In genomic region chr19:15238639-15239155, GRCh38 we compare ENCODE assay signal across 17 cellular contexts. TPM values are rescaled to one million over a fixed set of nuclear protein-coding genes. Genes with fewer than 3 reads are reported as not detected.
A peak's percentile ranks its signal among the peaks of the same experiment; 100 is the strongest.
DNase-seq lines count a peak whose midpoint lies in the region; ATAC-seq and TF ChIP-seq lines count a peak whose summit lies in the region.
"Had no signal": no experiment of that assay in that cellular context is flagged by ENCODE, and none has a peak within 500 bp of the region (broad histone marks: within the 10 kb centered on the region; RNA-seq: fewer than 3 reads in every experiment).

No MANE protein-coding gene starts in this region.

- no peak overlapping the region for H2AFZ ChIP-seq in trophoblast cell (ENCODE audit: insufficient read depth, low read length, poor library complexity)
- H2AFZ ChIP-seq: GM23248 had no signal

- no peaks in the 10 kb centered on the region for H3K79me2 ChIP-seq in trophoblast cell (ENCODE audit: control insufficient read depth, insufficient read depth, low read length, poor library complexity)

- no peak overlapping the region for H3K4me3 Mint-ChIP-seq in activated T-cell treated with anti-CD3 and anti-CD28 coated beads, Interleukin-2, amount 50 U/mL, for 24 hours
- H3K4me3 Mint-ChIP-seq in chondrocyte (ENCODE audit: unreplicated experiment): no peak overlapping the region
- H3K4me3 Mint-ChIP-seq in activated naive CD4-positive, alpha-beta T cell treated with anti-CD3 and anti-CD28 coated beads for 36 hours: no peak overlapping the region

- no peaks in the 10 kb centered on the region for H3K27me3 ChIP-seq in trophoblast cell (ENCODE audit: insufficient read depth, low read length)

- H3K27ac ChIP-seq in HEK293 (ENCODE audit: extremely low read depth, low read depth, low read length) (no peak overlapping the region), trophoblast cell (ENCODE audit: low read depth, low read length) (no peak overlapping the region)
- H3K27ac ChIP-seq: 22Rv1, C4-2B, GM23248 had no signal

- no peak overlapping the region for H3K18ac ChIP-seq in trophoblast cell (ENCODE audit: low read length)

- peaks cover 2% of the 10 kb centered on the region for H3K27me3 Mint-ChIP-seq in activated T-cell treated with anti-CD3 and anti-CD28 coated beads, Interleukin-2, amount 50 U/mL, for 24 hours
- no peaks in the 10 kb centered on the region for H3K27me3 Mint-ChIP-seq in chondrocyte (ENCODE audit: low read depth)
- H3K27me3 Mint-ChIP-seq in activated naive CD4-positive, alpha-beta T cell treated with anti-CD3 and anti-CD28 coated beads for 36 hours (ENCODE audit: low read depth): peaks cover 6% of the 10 kb centered on the region

- no peak overlapping the region for H4K91ac ChIP-seq in trophoblast cell (ENCODE audit: low read depth, low read length)

- ATAC-seq in GM21723 (IDR thresholded peaks at IDR 0.05; ENCODE audit: unreplicated experiment): no peak
- ATAC-seq: Panc1 had no signal

- H3K4me1 ChIP-seq in HEK293 (ENCODE audit: control insufficient read depth, insufficient read depth, low read length): no peaks in the 10 kb centered on the region
- H3K4me1 ChIP-seq in trophoblast cell (ENCODE audit: control insufficient read depth in 1 of 2, insufficient read depth in 2 of 2, low read length in 2 of 2): no peaks in the 10 kb centered on the region

- peak overlapping the region; percentile 26 for H3K27ac Mint-ChIP-seq in activated T-cell treated with anti-CD3 and anti-CD28 coated beads, Interleukin-2, amount 50 U/mL, for 24 hours
- H3K27ac Mint-ChIP-seq in chondrocyte (ENCODE audit: unreplicated experiment): no peak overlapping the region
- H3K27ac Mint-ChIP-seq in activated naive CD4-positive, alpha-beta T cell treated with anti-CD3 and anti-CD28 coated beads for 36 hours: no peak overlapping the region

- H3K4me2 ChIP-seq in trophoblast cell (ENCODE audit: low read length): no peak overlapping the region

- no peak overlapping the region for H2BK5ac ChIP-seq in trophoblast cell (ENCODE audit: low read depth, low read length, poor library complexity)

- H3K9me3 ChIP-seq in HEK293 (ENCODE audit: control insufficient read depth, insufficient read depth, low read depth, low read length): no peaks in the 10 kb centered on the region
- no peaks in the 10 kb centered on the region for H3K9me3 ChIP-seq in trophoblast cell (ENCODE audit: insufficient read depth, low read depth, low read length)

- H2BK120ac ChIP-seq in trophoblast cell (ENCODE audit: insufficient read depth, low read length, poor library complexity): no peak overlapping the region

- peaks cover 2% of the 10 kb centered on the region for H3K4me1 Mint-ChIP-seq in activated T-cell treated with anti-CD3 and anti-CD28 coated beads, Interleukin-2, amount 50 U/mL, for 24 hours (ENCODE audit: low read depth)
- H3K4me1 Mint-ChIP-seq in chondrocyte (ENCODE audit: low read depth): peaks cover 7% of the 10 kb centered on the region
- no peaks in the 10 kb centered on the region for H3K4me1 Mint-ChIP-seq in activated naive CD4-positive, alpha-beta T cell treated with anti-CD3 and anti-CD28 coated beads for 36 hours (ENCODE audit: low read depth)

- H4K8ac ChIP-seq in trophoblast cell (ENCODE audit: low read depth, low read length): no peak overlapping the region

- no peak overlapping the region for H3K4me3 ChIP-seq in HEK293 (ENCODE audit: low read depth, low read length)
- no peak overlapping the region for H3K4me3 ChIP-seq in trophoblast cell (ENCODE audit: low read depth, low read length)
- H3K4me3 ChIP-seq: GM23248 had no signal

- no peak overlapping the region for H3K9ac ChIP-seq in trophoblast cell (ENCODE audit: low read length)
- H3K9ac ChIP-seq: GM23248 had no signal

- H4K12ac ChIP-seq in trophoblast cell (ENCODE audit: low read depth, low read length): no peak overlapping the region

- intact Hi-C loops in activated naive CD4-positive, alpha-beta T cell treated with anti-CD3 and anti-CD28 coated beads for 36 hours (cut with micrococcal nuclease): no loop called here

- no peak overlapping the region for H2BK12ac ChIP-seq in trophoblast cell (ENCODE audit: low read length)

- no CpG with 5 or more reads among the region's 29 CpGs for WGBS in trophoblast cell (ENCODE audit: extremely low coverage, insufficient coverage, insufficient read length)

- in situ Hi-C loops in GM13977 (cut with MboI; ENCODE audit: low pct_unique_long_range_greater_than_20kb, low sequenced_read_pairs, unreplicated experiment): no loop called here

- H3K36me3 Mint-ChIP-seq in activated T-cell treated with anti-CD3 and anti-CD28 coated beads, Interleukin-2, amount 50 U/mL, for 24 hours (ENCODE audit: low read depth): peaks cover 71% of the 10 kb centered on the region
- peaks cover 30% of the 10 kb centered on the region for H3K36me3 Mint-ChIP-seq in chondrocyte (ENCODE audit: low read depth)
- peaks cover 38% of the 10 kb centered on the region for H3K36me3 Mint-ChIP-seq in activated naive CD4-positive, alpha-beta T cell treated with anti-CD3 and anti-CD28 coated beads for 36 hours (ENCODE audit: low read depth)

- H3K14ac ChIP-seq in trophoblast cell (ENCODE audit: low read length): no peak overlapping the region

- H3K4ac ChIP-seq in trophoblast cell (ENCODE audit: low read depth, low read length): no peak overlapping the region

- no peak for TF ChIP-seq CTCF in HEK293 (tag by site-specific recombination; IDR thresholded peaks at IDR 0.05)
- TF ChIP-seq CTCF in chondrocyte (IDR thresholded peaks at IDR 0.05): peak; percentile 13
- no peak for TF ChIP-seq CTCF in GM13977 (IDR thresholded peaks at IDR 0.05; ENCODE audit: extremely low read depth, insufficient read depth, missing control alignments)

- H3K9me3 Mint-ChIP-seq in activated T-cell treated with anti-CD3 and anti-CD28 coated beads, Interleukin-2, amount 50 U/mL, for 24 hours: no peaks in the 10 kb centered on the region
- H3K9me3 Mint-ChIP-seq in chondrocyte (ENCODE audit: low read depth): no peaks in the 10 kb centered on the region
- H3K9me3 Mint-ChIP-seq in activated naive CD4-positive, alpha-beta T cell treated with anti-CD3 and anti-CD28 coated beads for 36 hours: no peaks in the 10 kb centered on the region

- H3K23ac ChIP-seq in trophoblast cell (ENCODE audit: low read length): no peak overlapping the region

- no peak for DNase-seq in activated T-cell treated with anti-CD3 and anti-CD28 coated beads, Interleukin-2, amount 50 U/mL, for 24 hours
- DNase-seq in activated T-cell treated with anti-CD3 and anti-CD28 coated beads, Interleukin-2, amount 50 U/mL, for 1 hour: no peak
- DNase-seq in chondrocyte (ENCODE audit: low spot score) (no peak), trophoblast cell (peak; percentile 64 to 75), GM13977 (ENCODE audit: low spot score) (no peak)
- no peak for DNase-seq in activated naive CD4-positive, alpha-beta T cell treated with anti-CD3 and anti-CD28 coated beads for 36 hours
- DNase-seq: DMS153, GM23248, Karpas-422, NCI-H187 treated with DMSO at 0.1 percent for 48 hours, NCI-H446, SHP77 treated with DMSO at 0.1 percent for 48 hours had no signal

- H3K36me3 ChIP-seq in HEK293 (ENCODE audit: control insufficient read depth in 2 of 2, insufficient read depth in 1 of 2, low read length in 2 of 2): peaks cover 14 to 72% of the 10 kb centered on the region in 2 experiments; a peak in 2 of 3 replicates
- peaks cover 75 to 76% of the 10 kb centered on the region in 2 experiments for H3K36me3 ChIP-seq in trophoblast cell (ENCODE audit: control insufficient read depth in 1 of 2, insufficient read depth in 2 of 2, low read length in 2 of 2)

- CTCF ChIA-PET in HEK293 (lab: Yijun Ruan, JAX): interaction anchor here (0.7 kb wide), 1 partner anchor 13 kb away, joined by 3 read pairs; no protein-coding TSS in a partner anchor
- CTCF ChIA-PET in activated naive CD4-positive, alpha-beta T cell treated with anti-CD3 and anti-CD28 coated beads for 36 hours (lab: Charles Lee): no interaction called here

- no peaks in the 10 kb centered on the region for H3K79me1 ChIP-seq in trophoblast cell (ENCODE audit: low read length)

- POLR2A ChIA-PET in HEK293 (lab: Yijun Ruan, JAX): no interaction called here

- no peak overlapping the region for H2AK5ac ChIP-seq in trophoblast cell (ENCODE audit: low read length)

TF ChIP-seq in HEK293, 187 proteins besides CTCF, POLR2A, EP300 and RAD21:
- TF ChIP-seq ZNF133 (tag by site-specific recombination; IDR thresholded peaks at IDR 0.05) (no peak), OSR2 (tag by site-specific recombination; IDR thresholded peaks at IDR 0.05) (peak; percentile 60), ZNF560 (tag by site-specific recombination; IDR thresholded peaks at IDR 0.05; ENCODE audit: borderline replicate concordance) (no peak), ZNF341 (tag by site-specific recombination; IDR thresholded peaks at IDR 0.05; ENCODE audit: low read depth) (no peak)
- TF ChIP-seq, protein P1, sequence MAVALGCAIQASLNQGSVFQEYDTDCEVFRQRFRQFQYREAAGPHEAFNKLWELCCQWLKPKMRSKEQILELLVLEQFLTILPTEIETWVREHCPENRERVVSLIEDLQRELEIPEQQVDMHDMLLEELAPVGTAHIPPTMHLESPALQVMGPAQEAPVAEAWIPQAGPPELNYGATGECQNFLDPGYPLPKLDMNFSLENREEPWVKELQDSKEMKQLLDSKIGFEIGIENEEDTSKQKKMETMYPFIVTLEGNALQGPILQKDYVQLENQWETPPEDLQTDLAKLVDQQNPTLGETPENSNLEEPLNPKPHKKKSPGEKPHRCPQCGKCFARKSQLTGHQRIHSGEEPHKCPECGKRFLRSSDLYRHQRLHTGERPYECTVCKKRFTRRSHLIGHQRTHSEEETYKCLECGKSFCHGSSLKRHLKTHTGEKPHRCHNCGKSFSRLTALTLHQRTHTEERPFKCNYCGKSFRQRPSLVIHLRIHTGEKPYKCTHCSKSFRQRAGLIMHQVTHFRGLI (tag by site-specific recombination; IDR thresholded peaks at IDR 0.05): no peak

RNA-seq across cellular contexts. Expression of gene EPHX3, which starts 6.4 kb away (rescaled TPM):
- 0.15 to 0.38 TPM in 2 of 3 replicates, not detected in the other for total RNA-seq in chondrocyte
- 4.4 and 4.7 TPM in 2 replicates for polyA plus RNA-seq in trophoblast cell (2013)
- not detected for total RNA-seq in activated naive CD4-positive, alpha-beta T cell treated with anti-CD3 and anti-CD28 coated beads for 36 hours
- total RNA-seq: GM23248 had no signal
- polyA plus RNA-seq: GM23248 had no signal

RNA-seq across cellular contexts. Expression of gene NOTCH3, which starts 37.9 kb away (rescaled TPM):
- 78.6 to 559 TPM (median 553 TPM) in 3 replicates for total RNA-seq in chondrocyte
- polyA plus RNA-seq in trophoblast cell (2013): 34.4 and 37.9 TPM in 2 replicates
- not detected for total RNA-seq in activated naive CD4-positive, alpha-beta T cell treated with anti-CD3 and anti-CD28 coated beads for 36 hours

Comparison
In these comparisons a context has a peak if more than half of its experiments do, and no peak if none do; other contexts are left out.
1. DNase-seq: peak in trophoblast cell (2 of 2); none in activated T-cell treated with anti-CD3 and anti-CD28 coated beads, Interleukin-2, amount 50 U/mL, for 24 hours (single experiment), activated T-cell treated with anti-CD3 and anti-CD28 coated beads, Interleukin-2, amount 50 U/mL, for 1 hour (single experiment), chondrocyte (single experiment), activated naive CD4-positive, alpha-beta T cell treated with anti-CD3 and anti-CD28 coated beads for 36 hours (single experiment) and GM13977 (single experiment).
2. RNA of gene NOTCH3, which starts 37.9 kb away (total RNA-seq): 78.6 to 559 TPM in chondrocyte; not detected in activated naive CD4-positive, alpha-beta T cell treated with anti-CD3 and anti-CD28 coated beads for 36 hours; every median in the first group is over 10 times any median in the second.